ENCODE assay signal across 17 cellular contexts in genomic region chr1:25068316-25068715, GRCh38.
"Had no signal": no experiment of that assay in that cellular context is flagged by ENCODE, and none has a peak within 500 bp of the region (broad histone marks: within the 10 kb centered on the region; RNA-seq: fewer than 3 reads in every experiment).

No MANE protein-coding gene starts in this region.

- H3K36me3 Mint-ChIP-seq: naive B cell, type B pancreatic cell had no signal

- DNase-seq: effector CD4-positive, alpha-beta T cell; endodermal cell; erythroblast; foreskin keratinocyte; head of caudate nucleus; left colon; left ventricle myocardium superior; mesendoderm; naive B cell; stimulated activated naive CD4-positive, alpha-beta T cell treated with Interleukin-2 at 50 U/mL for 16 hours; uterus had no signal

- H2AFZ ChIP-seq: hepatocyte had no signal

- H3K4me3 Mint-ChIP-seq: endodermal cell, type B pancreatic cell had no signal

- ATAC-seq: foreskin keratinocyte, left colon, left ventricle myocardium superior had no signal

- H3K9me3 Mint-ChIP-seq: endodermal cell, type B pancreatic cell had no signal

- H3K4me1 ChIP-seq: foreskin keratinocyte had no signal

- H3K4me2 ChIP-seq: hepatocyte had no signal

- H3K27me3 ChIP-seq: hepatocyte, right atrium auricular region, sigmoid colon, uterus had no signal

- H3K79me2 ChIP-seq: hepatocyte had no signal

- H3K4me3 ChIP-seq: coronary artery, hepatocyte, right atrium auricular region, sigmoid colon, skin epidermis, uterus had no signal

- H3K27ac Mint-ChIP-seq: endodermal cell, type B pancreatic cell had no signal

- H3K9me3 ChIP-seq: right atrium auricular region, sigmoid colon, uterus had no signal

- H3K36me3 ChIP-seq: right atrium auricular region, sigmoid colon, uterus had no signal

- H3K27ac ChIP-seq: coronary artery, foreskin keratinocyte, hepatocyte, right atrium auricular region, sigmoid colon, skin epidermis, uterus had no signal

- H3K27me3 Mint-ChIP-seq: naive B cell had no signal
